1 cellular context compared by ENCODE assay signal in genomic region chr12:122052285-122052684, GRCh38.
TF ChIP-seq lines count a peak whose summit lies in the region.

No MANE protein-coding gene starts in this region.

TF ChIP-seq in IMR-90, 13 proteins besides CTCF, POLR2A, EP300 and RAD21 (continued from another document):
- no peak for TF ChIP-seq ELK1 (IDR thresholded peaks at IDR 0.05; ENCODE audit: borderline replicate concordance, low read depth, low read length)
- TF ChIP-seq MAFK (IDR thresholded peaks at IDR 0.05; ENCODE audit: low read depth, low read length), result no peak
- TF ChIP-seq RFX5 (IDR thresholded peaks at IDR 0.05; ENCODE audit: low read depth, low read length), result no peak
- TF ChIP-seq SMC3 (IDR thresholded peaks at IDR 0.05; ENCODE audit: low read depth, low read length), result no peak
